In genomic region chr2:50820176-50820575, GRCh38 we compare ENCODE assay signal across 21 cellular contexts.
"Had no signal": no experiment of that assay in that cellular context is flagged by ENCODE, and none has a peak within 500 bp of the region (broad histone marks: within the 10 kb centered on the region; RNA-seq: fewer than 3 reads in every experiment).

No MANE protein-coding gene starts in this region.

- H3K4me1 ChIP-seq: adrenal gland, ascending aorta, left ventricle myocardium inferior, sigmoid colon, stomach, suprapubic skin, tibial nerve had no signal

- H3K4me2 ChIP-seq: smooth muscle cell had no signal

- H3K9me3 ChIP-seq: adrenal gland, ascending aorta, left ventricle myocardium inferior, sigmoid colon, stomach, suprapubic skin, tibial nerve had no signal

- DNase-seq: activated CD4-positive, alpha-beta T cell treated with anti-CD3 and anti-CD28 coated beads, Interleukin-2, amount 50 U/mL, for 4 hours; activated CD8-positive, alpha-beta memory T cell treated with anti-CD3 and anti-CD28 coated beads for 24 hours; activated CD8-positive, alpha-beta memory T cell treated with anti-CD3 and anti-CD28 coated beads, Interleukin-2, amount 50 U/mL, for 4 hours; activated T-cell treated with anti-CD3 and anti-CD28 coated beads, Interleukin-2, amount 50 U/mL, for 24 hours; adrenal gland; brain microvascular endothelial cell; caudate nucleus; effector CD4-positive, alpha-beta T cell; erythroblast; foreskin fibroblast; immature natural killer cell; left ventricle myocardium inferior; natural killer cell; retina; sigmoid colon; stimulated activated CD4-positive, alpha-beta T cell treated with anti-CD3 and anti-CD28 coated beads, Interleukin-15, amount 100 ng/mL, for 24 hours; stomach had no signal

- H3K4me3 ChIP-seq: adrenal gland, ascending aorta, left ventricle myocardium inferior, sigmoid colon, smooth muscle cell, stomach, suprapubic skin, tibial nerve had no signal

- H3K27ac ChIP-seq: adrenal gland, ascending aorta, brain microvascular endothelial cell, left ventricle myocardium inferior, sigmoid colon, stomach, suprapubic skin, tibial nerve had no signal

- H3K27me3 ChIP-seq: adrenal gland, ascending aorta, brain microvascular endothelial cell, sigmoid colon, stomach, suprapubic skin, tibial nerve had no signal

- H3K36me3 ChIP-seq: adrenal gland, ascending aorta, brain microvascular endothelial cell, left ventricle myocardium inferior, sigmoid colon, stomach, suprapubic skin, tibial nerve had no signal
